8 cellular contexts compared by ENCODE assay signal in genomic region chr11:68314886-68315580, GRCh38. TPM values are rescaled to one million over a fixed set of nuclear protein-coding genes. Genes with fewer than 3 reads are reported as not detected.
DNase-seq lines count a peak whose midpoint lies in the region; ATAC-seq and TF ChIP-seq lines count a peak whose summit lies in the region.

No MANE protein-coding gene starts in this region.

- no peaks in the 10 kb centered on the region for H3K9me3 ChIP-seq in aorta (ENCODE audit: control insufficient read depth, low read length)

- H3K36me3 Mint-ChIP-seq in stimulated activated naive CD8-positive, alpha-beta T cell treated with anti-CD3 and anti-CD28 coated beads, Interleukin-15, Interleukin-2, amounts not matched to agents 100 ng/mL and 50 ng/mL, for 24 hours (ENCODE audit: low read depth): no peaks in the 10 kb centered on the region

- H3K27ac Mint-ChIP-seq in stimulated activated naive CD8-positive, alpha-beta T cell treated with anti-CD3 and anti-CD28 coated beads, Interleukin-15, Interleukin-2, amounts not matched to agents 100 ng/mL and 50 ng/mL, for 24 hours: no peak overlapping the region
- no peak overlapping the region for H3K27ac Mint-ChIP-seq in stimulated activated naive CD8-positive, alpha-beta T cell treated with anti-CD3 and anti-CD28 coated beads, Interleukin-15, amount 100 ng/mL, for 72 hours

- H3K4me1 Mint-ChIP-seq in stimulated activated naive CD8-positive, alpha-beta T cell treated with anti-CD3 and anti-CD28 coated beads, Interleukin-15, Interleukin-2, amounts not matched to agents 100 ng/mL and 50 ng/mL, for 24 hours (ENCODE audit: low read depth): peaks cover 21% of the 10 kb centered on the region
- H3K4me1 Mint-ChIP-seq in stimulated activated naive CD8-positive, alpha-beta T cell treated with anti-CD3 and anti-CD28 coated beads, Interleukin-15, amount 100 ng/mL, for 72 hours: peaks cover 29% of the 10 kb centered on the region

- 18% methylated on average over 19 of the region's 19 CpGs for WGBS in aorta, 2 donors

- H3K27ac ChIP-seq in aorta (ENCODE audit: low read depth in 1 of 2, low read length in 2 of 2): peak overlapping the region; percentile 65 to 77

- H3K27me3 ChIP-seq in aorta (ENCODE audit: control insufficient read depth in 1 of 2, insufficient read depth in 2 of 2, low read length in 1 of 2): no peaks in the 10 kb centered on the region

- TF ChIP-seq CTCF in cardiac fibroblast (IDR thresholded peaks at IDR 0.05; ENCODE audit: low read depth, low read length): no peak

- peak overlapping the region; percentile 2 for H3K4me3 Mint-ChIP-seq in stimulated activated naive CD8-positive, alpha-beta T cell treated with anti-CD3 and anti-CD28 coated beads, Interleukin-15, Interleukin-2, amounts not matched to agents 100 ng/mL and 50 ng/mL, for 24 hours
- peak overlapping the region in 1 of 2 donors; percentile 29 for H3K4me3 Mint-ChIP-seq in stimulated activated naive CD8-positive, alpha-beta T cell treated with anti-CD3 and anti-CD28 coated beads, Interleukin-15, amount 100 ng/mL, for 72 hours

- no peak for DNase-seq in stimulated activated naive CD8-positive, alpha-beta T cell treated with anti-CD3 and anti-CD28 coated beads, Interleukin-15, amount 100 ng/mL, for 72 hours
- DNase-seq in cardiac fibroblast (ENCODE audit: low read depth in 2 of 2) (peak; percentile 46 to 55), lung microvascular endothelial cell (ENCODE audit: low read depth in 2 of 2) (peak; percentile 59 to 94), aorta (no peak), DMS114 treated with DMSO at 0.1 percent for 48 hours (lab: John Stamatoyannopoulos, UW; ENCODE audit: unreplicated experiment) (no peak), DMS79 (lab: John Stamatoyannopoulos, UW) (no peak)
- DNase-seq in activated CD8-positive, alpha-beta memory T cell treated with anti-CD3 and anti-CD28 coated beads, Interleukin-2, amount 50 U/mL, for 48 hours: no peak

- intact Hi-C loops in aorta (cut with DNase I): loop anchor here (2.0 to 5.0 kb wide), 3 partner anchors 43 to 67 kb away; partner anchors contain the start of gene C11orf24 (in 2 of the 2)

- peak overlapping the region; percentile 18 to 62 for H3K4me3 ChIP-seq in cardiac fibroblast (replicated peaks in 1 of 2; ENCODE audit: low read depth in 2 of 2, low read length in 2 of 2)
- H3K4me3 ChIP-seq in aorta (ENCODE audit: low read length in 2 of 2): peak overlapping the region in 1 of 2 donors; percentile 23

- H3K36me3 ChIP-seq in aorta (ENCODE audit: control insufficient read depth in 1 of 2, insufficient read depth in 2 of 2, low read length in 1 of 2): no peaks in the 10 kb centered on the region

- H3K9me3 Mint-ChIP-seq in stimulated activated naive CD8-positive, alpha-beta T cell treated with anti-CD3 and anti-CD28 coated beads, Interleukin-15, Interleukin-2, amounts not matched to agents 100 ng/mL and 50 ng/mL, for 24 hours: no peaks in the 10 kb centered on the region
- H3K9me3 Mint-ChIP-seq in stimulated activated naive CD8-positive, alpha-beta T cell treated with anti-CD3 and anti-CD28 coated beads, Interleukin-15, amount 100 ng/mL, for 72 hours: no peaks in the 10 kb centered on the region

- H3K27me3 Mint-ChIP-seq in stimulated activated naive CD8-positive, alpha-beta T cell treated with anti-CD3 and anti-CD28 coated beads, Interleukin-15, Interleukin-2, amounts not matched to agents 100 ng/mL and 50 ng/mL, for 24 hours: peaks cover 15% of the 10 kb centered on the region
- H3K27me3 Mint-ChIP-seq in stimulated activated naive CD8-positive, alpha-beta T cell treated with anti-CD3 and anti-CD28 coated beads, Interleukin-15, amount 100 ng/mL, for 72 hours: peaks cover 29% of the 10 kb centered on the region

- ATAC-seq in stimulated activated naive CD8-positive, alpha-beta T cell treated with anti-CD3 and anti-CD28 coated beads, Interleukin-15, amount 100 ng/mL, for 72 hours: no peak
- ATAC-seq in aorta (ENCODE audit: low FRiP score): peak; percentile 5

- no peaks in the 10 kb centered on the region for H3K4me1 ChIP-seq in aorta (ENCODE audit: control insufficient read depth in 1 of 2, insufficient read depth in 2 of 2, low read length in 2 of 2)

RNA-seq across cellular contexts. Expression of gene LRP5, which starts 2.6 kb away (rescaled TPM):
- total RNA-seq in lung microvascular endothelial cell (57.3 and 101 TPM in 2 replicates), aorta (100 to 1,000 TPM in 1 of 2 donors, 10 to 100 TPM in 1; 85.9 to 103 TPM)
- polyA plus RNA-seq in aorta: 10 to 100 TPM; 23.9 to 53.2 TPM

RNA-seq across cellular contexts. Expression of gene C11orf24, which starts 43.3 kb away (rescaled TPM):
- 5.0 and 5.4 TPM in 2 replicates for total RNA-seq in lung microvascular endothelial cell
- total RNA-seq in aorta: 10 to 100 TPM; 48.9 to 65.5 TPM
- 10 to 100 TPM; 37.7 to 39.1 TPM for polyA plus RNA-seq in aorta

Comparison
In these comparisons a context has a peak if more than half of its experiments do, and no peak if none do; other contexts are left out.
1. DNase-seq: peak in cardiac fibroblast (2 of 2) and lung microvascular endothelial cell (2 of 2); none in stimulated activated naive CD8-positive, alpha-beta T cell treated with anti-CD3 and anti-CD28 coated beads, Interleukin-15, amount 100 ng/mL, for 72 hours (0 of 2), aorta (0 of 2), DMS114 treated with DMSO at 0.1 percent for 48 hours (single experiment), activated CD8-positive, alpha-beta memory T cell treated with anti-CD3 and anti-CD28 coated beads, Interleukin-2, amount 50 U/mL, for 48 hours (single experiment) and DMS79 (single experiment).